9 cellular contexts compared by ENCODE assay signal in genomic region chr11:61917043-61917356, GRCh38. TPM values are rescaled to one million over a fixed set of nuclear protein-coding genes. Genes with fewer than 3 reads are reported as not detected.
A peak's percentile ranks its signal among the peaks of the same experiment; 100 is the strongest.
DNase-seq lines count a peak whose midpoint lies in the region; ATAC-seq, FAIRE-seq and TF ChIP-seq lines count a peak whose summit lies in the region.
"Had no signal": no experiment of that assay in that cellular context is flagged by ENCODE, and none has a peak within 500 bp of the region (broad histone marks: within the 10 kb centered on the region; RNA-seq: fewer than 3 reads in every experiment).

No MANE protein-coding gene starts in this region.

- H3K36me3 ChIP-seq in bronchial epithelial cell (ENCODE audit: control insufficient read depth, insufficient read depth, low read length) (no peaks in the 10 kb centered on the region), mesendoderm (ENCODE audit: control insufficient read depth, insufficient read depth, low read length) (no peaks in the 10 kb centered on the region), upper lobe of left lung (no peaks in the 10 kb centered on the region)

- H3K4me1 Mint-ChIP-seq in activated naive CD8-positive, alpha-beta T cell (ENCODE audit: low read depth): peaks cover 8% of the 10 kb centered on the region
- peaks cover 1% of the 10 kb centered on the region for H3K4me1 Mint-ChIP-seq in activated naive CD8-positive, alpha-beta T cell treated with anti-CD3 and anti-CD28 coated beads, Interleukin-2, amount 50 U/mL, for 24 hours

- H2BK15ac ChIP-seq in mesendoderm (replicated peaks; ENCODE audit: low read depth): no peak overlapping the region

- no peak for TF ChIP-seq EP300 in upper lobe of left lung (IDR thresholded peaks at IDR 0.05)

- H3K18ac ChIP-seq in mesendoderm (ENCODE audit: low read length): peak overlapping the region; percentile 12

- no CpG with 5 or more reads among the region's 33 CpGs for WGBS in mesendoderm (ENCODE audit: extremely low coverage, insufficient coverage, low lambda C conversion rate)
- WGBS in upper lobe of left lung, 2 donors: 3 to 7% methylated on average over 5 to 8 of the region's 33 CpGs

- H3K56ac ChIP-seq in mesendoderm (ENCODE audit: low read length): peak overlapping the region; percentile 81

- H3K27me3 Mint-ChIP-seq in activated naive CD8-positive, alpha-beta T cell: peaks cover 38% of the 10 kb centered on the region
- H3K27me3 Mint-ChIP-seq in activated naive CD8-positive, alpha-beta T cell treated with anti-CD3 and anti-CD28 coated beads, Interleukin-2, amount 50 U/mL, for 24 hours: peaks cover 61% of the 10 kb centered on the region

- H2AK5ac ChIP-seq in mesendoderm (ENCODE audit: low read length): no peak overlapping the region

- no peaks in the 10 kb centered on the region for H3K79me2 ChIP-seq in mesendoderm (ENCODE audit: control insufficient read depth, insufficient read depth, low read length)

- H3K4me1 ChIP-seq in mesendoderm (ENCODE audit: control insufficient read depth, low read depth, low read length) (peaks cover 2% of the 10 kb centered on the region), upper lobe of left lung (peaks cover 8 to 34% (median 17%) of the 10 kb centered on the region in 4 donors)

- H4K8ac ChIP-seq in mesendoderm (ENCODE audit: low read depth, low read length): no peak overlapping the region

- no peaks in the 10 kb centered on the region for H3K36me3 Mint-ChIP-seq in activated naive CD8-positive, alpha-beta T cell
- H3K36me3 Mint-ChIP-seq in activated naive CD8-positive, alpha-beta T cell treated with anti-CD3 and anti-CD28 coated beads, Interleukin-2, amount 50 U/mL, for 24 hours (ENCODE audit: low read depth): no peaks in the 10 kb centered on the region

- no peak overlapping the region for H3K27ac Mint-ChIP-seq in activated naive CD8-positive, alpha-beta T cell
- H3K27ac Mint-ChIP-seq in activated naive CD8-positive, alpha-beta T cell treated with anti-CD3 and anti-CD28 coated beads, Interleukin-2, amount 50 U/mL, for 24 hours: no peak overlapping the region

- H4K5ac ChIP-seq in mesendoderm (ENCODE audit: low read length): no peak overlapping the region

- H3K79me1 ChIP-seq in mesendoderm (ENCODE audit: low read length): no peaks in the 10 kb centered on the region

- H3K9ac ChIP-seq in mesendoderm (ENCODE audit: low read length): peak overlapping the region; percentile 63

- no peak for TF ChIP-seq POLR2A in upper lobe of left lung (IDR thresholded peaks at IDR 0.05)

- H2BK5ac ChIP-seq in mesendoderm (ENCODE audit: low read length): no peak overlapping the region

- H2BK120ac ChIP-seq in mesendoderm (ENCODE audit: low read depth, low read length): no peak overlapping the region

- ATAC-seq in activated naive CD8-positive, alpha-beta T cell treated with anti-CD3 and anti-CD28 coated beads, Interleukin-2, amount 50 U/mL, for 24 hours: no peak
- ATAC-seq in upper lobe of left lung (ENCODE audit: low FRiP score in 2 of 2): no peak
- ATAC-seq in HG03095 (IDR thresholded peaks at IDR 0.05; ENCODE audit: unreplicated experiment): no peak

- no peak overlapping the region for H3K4ac ChIP-seq in mesendoderm (ENCODE audit: low read depth, low read length)

- H3K4me3 Mint-ChIP-seq in activated naive CD8-positive, alpha-beta T cell: peak overlapping the region; percentile 42
- H3K4me3 Mint-ChIP-seq in activated naive CD8-positive, alpha-beta T cell treated with anti-CD3 and anti-CD28 coated beads, Interleukin-2, amount 50 U/mL, for 24 hours: no peak overlapping the region

- H3K27me3 ChIP-seq in bronchial epithelial cell (ENCODE audit: control insufficient read depth, insufficient read depth, low read length) (peaks cover 25% of the 10 kb centered on the region), mesendoderm (ENCODE audit: insufficient read depth, low read length, poor library complexity) (no peaks in the 10 kb centered on the region), upper lobe of left lung (peaks cover 0 to 8% (median 3%) of the 10 kb centered on the region in 4 donors)

- H3K4me3 ChIP-seq in bronchial epithelial cell (ENCODE audit: low read depth, low read length) (peak overlapping the region; percentile 33), mesendoderm (ENCODE audit: low read length) (peak overlapping the region; percentile 12), upper lobe of left lung (peak overlapping the region; percentile 40 to 64 (median 61))

- FAIRE-seq in bronchial epithelial cell (lab: Jason Lieb, UNC): no peak

- TF ChIP-seq CTCF in bronchial epithelial cell (IDR thresholded peaks at IDR 0.05; ENCODE audit: insufficient read depth, low read length, severe bottlenecking): no peak
- no peak for TF ChIP-seq CTCF in upper lobe of left lung (IDR thresholded peaks at IDR 0.05)

- no peak for DNase-seq in activated naive CD8-positive, alpha-beta T cell treated with anti-CD3 and anti-CD28 coated beads, Interleukin-2, amount 50 U/mL, for 24 hours
- DNase-seq in bronchial epithelial cell (ENCODE audit: low read depth) (no peak), mesendoderm (no peak), upper lobe of left lung (peak in 1 of 2 donors; percentile 22), NCI-H2081 treated with DMSO at 0.1 percent for 48 hours (lab: John Stamatoyannopoulos, UW) (no peak), HK-2 (ENCODE audit: unreplicated experiment) (no peak)
- DNase-seq: NCI-H510A treated with DMSO at 0.1 percent for 48 hours had no signal

- no peaks in the 10 kb centered on the region for H3K9me3 ChIP-seq in upper lobe of left lung

- H3K4me2 ChIP-seq in mesendoderm (ENCODE audit: low read length): peak overlapping the region; percentile 54

- H3K23ac ChIP-seq in mesendoderm (ENCODE audit: low read length): no peak overlapping the region

- H3K27ac ChIP-seq in mesendoderm (ENCODE audit: low read depth, low read length) (no peak overlapping the region), upper lobe of left lung (peak overlapping the region in 3 of 4 donors; percentile 37 to 77 (median 72))

- H3K9me3 Mint-ChIP-seq in activated naive CD8-positive, alpha-beta T cell (ENCODE audit: low read depth): no peaks in the 10 kb centered on the region
- H3K9me3 Mint-ChIP-seq in activated naive CD8-positive, alpha-beta T cell treated with anti-CD3 and anti-CD28 coated beads, Interleukin-2, amount 50 U/mL, for 24 hours: no peaks in the 10 kb centered on the region

RNA-seq across cellular contexts. Expression of gene RAB3IL1, which starts 0.4 kb away (rescaled TPM):
- total RNA-seq in bronchial epithelial cell (0.90 and 1.1 TPM in 2 replicates), upper lobe of left lung (10 to 100 TPM in 3 of 6 donors, 1 to 10 TPM in 3; 4.4 to 20.7 (median 10.0) TPM)
- 1.4 TPM for polyA plus RNA-seq in mesendoderm (2013, experiment 1 of 2)
- polyA plus RNA-seq in mesendoderm (2013, experiment 2 of 2): 2.3 TPM

RNA-seq across cellular contexts. Expression of gene FADS3, which starts 25.7 kb away (rescaled TPM):
- total RNA-seq in bronchial epithelial cell: 31.9 and 66.2 TPM in 2 replicates
- polyA plus RNA-seq in mesendoderm (2013, experiment 1 of 2): 14.4 TPM
- 13.9 TPM for polyA plus RNA-seq in mesendoderm (2013, experiment 2 of 2)
- total RNA-seq in upper lobe of left lung: 100 to 1,000 TPM in 3 of 6 donors, 10 to 100 TPM in 3; 34.4 to 138 (median 106) TPM

RNA-seq across cellular contexts. Expression of gene BEST1, which starts 33.2 kb away (rescaled TPM):
- total RNA-seq in bronchial epithelial cell (3.7 and 5.2 TPM in 2 replicates), upper lobe of left lung (10 to 100 TPM in 3 of 6 donors, 1 to 10 TPM in 3; 6.5 to 18.9 (median 10.4) TPM)
- 0.20 TPM for polyA plus RNA-seq in mesendoderm (2013, experiment 1 of 2)
- polyA plus RNA-seq in mesendoderm (2013, experiment 2 of 2): 0.28 TPM

RNA-seq across cellular contexts. Expression of gene FTH1, which starts 50.4 kb away (rescaled TPM):
- total RNA-seq in bronchial epithelial cell (1,010 and 1,591 TPM in 2 replicates), upper lobe of left lung (1,000 to 10,000 TPM; 2,996 to 4,693 (median 4,496) TPM)
- 1,625 TPM for polyA plus RNA-seq in mesendoderm (2013, experiment 1 of 2)
- polyA plus RNA-seq in mesendoderm (2013, experiment 2 of 2): 1,633 TPM
